ENCODE assay signal across 11 cellular contexts in genomic region chr5:39755986-39756385, GRCh38.
DNase-seq lines count a peak whose midpoint lies in the region; ATAC-seq, FAIRE-seq and TF ChIP-seq lines count a peak whose summit lies in the region.
"Had no signal": no experiment of that assay in that cellular context is flagged by ENCODE, and none has a peak within 500 bp of the region (broad histone marks: within the 10 kb centered on the region; RNA-seq: fewer than 3 reads in every experiment).

No MANE protein-coding gene starts in this region.

- H3K27ac Mint-ChIP-seq in astrocyte (ENCODE audit: unreplicated experiment) = peak overlapping the region; percentile 95
- H3K27ac Mint-ChIP-seq: activated naive CD4-positive, alpha-beta T cell treated with anti-CD3 and anti-CD28 coated beads, Interleukin-2, amount 50 U/mL, for 24 hours; IgD-negative memory B cell had no signal

- no peaks in the 10 kb centered on the region for H3K27me3 Mint-ChIP-seq in astrocyte (ENCODE audit: low read depth, unreplicated experiment)
- H3K27me3 Mint-ChIP-seq: IgD-negative memory B cell had no signal

- no peak overlapping the region for H3K4me3 ChIP-seq in HCT116 (replicated peaks in 1 of 2; ENCODE audit: low read depth in 1 of 2, low read length in 2 of 2)
- no peak overlapping the region for H3K4me3 ChIP-seq in astrocyte (ENCODE audit: insufficient read depth, low read depth, low read length)
- H3K4me3 ChIP-seq in hepatocyte = no peak overlapping the region
- H3K4me3 ChIP-seq: BLaER1 treated with 17β-estradiol and CSF1 and Interleukin-3, amounts not matched to agents 10 nM and 100 nM had no signal

- POLR2A ChIA-PET in HCT116 (lab: Charles Lee) = no interaction called here

- DNase-seq in A172 (ENCODE audit: low spot score) (peak; percentile 96), HCT116 (ENCODE audit: low read depth, low spot score) (peak; percentile 63), astrocyte (ENCODE audit: low read depth) (peak; percentile 95), hepatocyte (ENCODE audit: low spot score) (peak; percentile 33), GM19239 (ENCODE audit: insufficient read length, low spot score) (no peak), NCI-H128 (lab: John Stamatoyannopoulos, UW; ENCODE audit: unreplicated experiment) (no peak)
- no peak for DNase-seq in activated T-cell treated with anti-CD3 and anti-CD28 coated beads, Interleukin-2, amount 50 U/mL, for 1 hour

- intact Hi-C loops in HCT116 (cut with micrococcal nuclease) = no loop called here

- TF ChIP-seq RAD21 in HCT116 (IDR thresholded peaks at IDR 0.05; ENCODE audit: low read depth) = no peak

- ATAC-seq in HCT116 (peak; percentile 72), GM21786 (IDR thresholded peaks at IDR 0.05; ENCODE audit: unreplicated experiment) (no peak)

- TF ChIP-seq CTCF in HCT116 (IDR thresholded peaks at IDR 0.05 in 2 of 3, conservative IDR thresholded peaks at IDR 0.05 in 1 of 3; ENCODE audit: borderline replicate concordance in 1 of 3, insufficient read depth in 1 of 3, low read depth in 2 of 3, low read length in 2 of 3) (no peak), astrocyte (IDR thresholded peaks at IDR 0.05; ENCODE audit: insufficient read depth, low read depth, low read length) (no peak), hepatocyte (IDR thresholded peaks at IDR 0.05; ENCODE audit: poor library complexity) (no peak)

- H3K27ac ChIP-seq in HCT116 (ENCODE audit: low read depth, low read length) = no peak overlapping the region; the same call in 1 of the 2 replicates
- peak overlapping the region; percentile 90 for H3K27ac ChIP-seq in astrocyte (ENCODE audit: low read depth, low read length)
- H3K27ac ChIP-seq in hepatocyte = no peak overlapping the region

- H3K36me3 ChIP-seq in HCT116 (ENCODE audit: control insufficient read depth in 1 of 2, insufficient read depth in 2 of 2, low read length in 2 of 2) (no peaks in the 10 kb centered on the region), astrocyte (ENCODE audit: insufficient read depth, low read length) (no peaks in the 10 kb centered on the region), hepatocyte (replicated peaks; ENCODE audit: insufficient read depth, low read depth) (no peaks in the 10 kb centered on the region)
- H3K36me3 ChIP-seq: BLaER1 treated with 17β-estradiol and CSF1 and Interleukin-3, amounts not matched to agents 10 nM and 100 nM had no signal

- H3K4me3 Mint-ChIP-seq in astrocyte (ENCODE audit: unreplicated experiment) = no peak overlapping the region
- H3K4me3 Mint-ChIP-seq: activated naive CD4-positive, alpha-beta T cell treated with anti-CD3 and anti-CD28 coated beads, Interleukin-2, amount 50 U/mL, for 24 hours; IgD-negative memory B cell had no signal

- H3K9me3 ChIP-seq in HCT116 (ENCODE audit: control insufficient read depth in 1 of 2, insufficient read depth in 1 of 2, low read depth in 1 of 2, low read length in 2 of 2) (no peaks in the 10 kb centered on the region), astrocyte (ENCODE audit: insufficient read depth, low read depth, low read length) (no peaks in the 10 kb centered on the region), hepatocyte (ENCODE audit: low read depth) (no peaks in the 10 kb centered on the region)

- peak; percentile 66 for FAIRE-seq in astrocyte (lab: Jason Lieb, UNC)
- no peak for FAIRE-seq in GM19239 (lab: Jason Lieb, UNC)

- CTCF ChIA-PET in HCT116 (lab: Charles Lee) = interaction anchor here (0.9 kb wide), 1 partner anchor 40 kb away, joined by 3 read pairs; no protein-coding TSS in a partner anchor

- H3K27me3 ChIP-seq in HCT116 (ENCODE audit: insufficient read depth, low read length) (no peaks in the 10 kb centered on the region), astrocyte (ENCODE audit: insufficient read depth, low read length) (no peaks in the 10 kb centered on the region), hepatocyte (no peaks in the 10 kb centered on the region)
- H3K27me3 ChIP-seq: BLaER1 treated with 17β-estradiol and CSF1 and Interleukin-3, amounts not matched to agents 10 nM and 100 nM had no signal

- RAD21 ChIA-PET in HCT116 (lab: Charles Lee; ENCODE audit: low non-redundant PET in 1 of 2, low total read pairs in 2 of 2, uncharacterized antibody in 2 of 2, unreplicated experiment in 2 of 2) = no interaction called here

- H3K36me3 Mint-ChIP-seq in astrocyte (ENCODE audit: low read depth, unreplicated experiment) = no peaks in the 10 kb centered on the region
- H3K36me3 Mint-ChIP-seq: activated naive CD4-positive, alpha-beta T cell treated with anti-CD3 and anti-CD28 coated beads, Interleukin-2, amount 50 U/mL, for 24 hours; IgD-negative memory B cell had no signal

- BruUV-seq in HCT116 (replicated peaks; lab: Mats Ljungman, UMichigan) = no TSS peak

- H3K4me2 ChIP-seq in HCT116 (ENCODE audit: low read length) (peak overlapping the region; percentile 33), astrocyte (ENCODE audit: low read length) (peak overlapping the region; percentile 12), hepatocyte (no peak overlapping the region)
- H3K4me2 ChIP-seq: BLaER1 treated with 17β-estradiol and CSF1 and Interleukin-3, amounts not matched to agents 10 nM and 100 nM had no signal

- TF ChIP-seq POLR2A in HCT116 (IDR thresholded peaks at IDR 0.05; ENCODE audit: borderline replicate concordance, extremely low read depth, insufficient read depth, insufficient read length) = no peak

- H3K4me1 ChIP-seq in HCT116 (ENCODE audit: control insufficient read depth in 1 of 2, insufficient read depth in 2 of 2, low read length in 2 of 2) = peaks cover 9 to 13% of the 10 kb centered on the region in 2 experiments
- peaks cover 36% of the 10 kb centered on the region for H3K4me1 ChIP-seq in astrocyte (ENCODE audit: insufficient read depth, low read length)
- H3K4me1 ChIP-seq in hepatocyte (ENCODE audit: insufficient read depth) = no peaks in the 10 kb centered on the region

- peak overlapping the region; percentile 3 for H2AFZ ChIP-seq in HCT116 (ENCODE audit: low read depth, low read length, poor library complexity, severe bottlenecking)
- no peak overlapping the region for H2AFZ ChIP-seq in astrocyte (ENCODE audit: low read depth, low read length)
- no peak overlapping the region for H2AFZ ChIP-seq in hepatocyte

- peaks cover 31% of the 10 kb centered on the region for H3K4me1 Mint-ChIP-seq in astrocyte (ENCODE audit: low read depth, unreplicated experiment)
- H3K4me1 Mint-ChIP-seq: activated naive CD4-positive, alpha-beta T cell treated with anti-CD3 and anti-CD28 coated beads, Interleukin-2, amount 50 U/mL, for 24 hours; IgD-negative memory B cell had no signal

- no peaks in the 10 kb centered on the region for H3K9me3 Mint-ChIP-seq in astrocyte (ENCODE audit: unreplicated experiment)
- H3K9me3 Mint-ChIP-seq: activated naive CD4-positive, alpha-beta T cell treated with anti-CD3 and anti-CD28 coated beads, Interleukin-2, amount 50 U/mL, for 24 hours had no signal

- H3K9ac ChIP-seq in HCT116 (ENCODE audit: low read length) (no peak overlapping the region), astrocyte (ENCODE audit: low read length) (peak overlapping the region; percentile 43)
- H3K9ac ChIP-seq: BLaER1 treated with 17β-estradiol and CSF1 and Interleukin-3, amounts not matched to agents 10 nM and 100 nM had no signal

- no peaks in the 10 kb centered on the region for H3K9me2 ChIP-seq in HCT116 (ENCODE audit: insufficient read depth)
- H3K9me2 ChIP-seq in hepatocyte (replicated peaks; ENCODE audit: insufficient read depth) = no peaks in the 10 kb centered on the region

- H3K79me2 ChIP-seq in HCT116 (ENCODE audit: insufficient read depth, low read length) (no peaks in the 10 kb centered on the region), astrocyte (ENCODE audit: insufficient read depth, low read length) (no peaks in the 10 kb centered on the region), hepatocyte (no peaks in the 10 kb centered on the region)

- H4K20me1 ChIP-seq in HCT116 (ENCODE audit: insufficient read depth) (no peaks in the 10 kb centered on the region), astrocyte (ENCODE audit: insufficient read depth, low read length) (no peaks in the 10 kb centered on the region), hepatocyte (ENCODE audit: insufficient read depth, poor library complexity, severe bottlenecking) (no peaks in the 10 kb centered on the region)
- H4K20me1 ChIP-seq: BLaER1 treated with 17β-estradiol and CSF1 and Interleukin-3, amounts not matched to agents 10 nM and 100 nM had no signal

TF ChIP-seq in HCT116, 20 proteins besides CTCF, POLR2A, EP300 and RAD21 (continues in another document):
- TF ChIP-seq SP1 (IDR thresholded peaks at IDR 0.05; ENCODE audit: low read depth) = peak; percentile 40
- no peak for TF ChIP-seq MAX (IDR thresholded peaks at IDR 0.05)
- TF ChIP-seq FOSL1 (IDR thresholded peaks at IDR 0.05; ENCODE audit: low read depth) = peak; percentile 84
- no peak for TF ChIP-seq ELF1 (IDR thresholded peaks at IDR 0.05; ENCODE audit: borderline replicate concordance, low read depth)
- TF ChIP-seq CBX3 (IDR thresholded peaks at IDR 0.05; ENCODE audit: low read depth) = no peak
- no peak for TF ChIP-seq EZH2 (IDR thresholded peaks at IDR 0.05)
- TF ChIP-seq ZNF274 (IDR thresholded peaks at IDR 0.05; ENCODE audit: low read depth, low read length) = no peak
- TF ChIP-seq EGR1 (IDR thresholded peaks at IDR 0.05; ENCODE audit: low read depth) = no peak
- no peak for TF ChIP-seq ZBTB33 (IDR thresholded peaks at IDR 0.05; ENCODE audit: extremely low read depth, insufficient replicate concordance, low read length)
- peak; percentile 33; the same call in 1 of the 2 replicates for TF ChIP-seq CEBPB (IDR thresholded peaks at IDR 0.05; ENCODE audit: low read depth)
- no peak for TF ChIP-seq SIN3A (IDR thresholded peaks at IDR 0.05; ENCODE audit: low read depth)

Comparison
In these comparisons a context has a peak if more than half of its experiments do, and no peak if none do; other contexts are left out.
1. DNase-seq: peak in A172 (single experiment), HCT116 (single experiment), astrocyte (single experiment) and hepatocyte (single experiment); none in GM19239 (single experiment), NCI-H128 (single experiment) and activated T-cell treated with anti-CD3 and anti-CD28 coated beads, Interleukin-2, amount 50 U/mL, for 1 hour (single experiment).